24 cellular contexts compared by ENCODE assay signal in the genomic region with DNA sequence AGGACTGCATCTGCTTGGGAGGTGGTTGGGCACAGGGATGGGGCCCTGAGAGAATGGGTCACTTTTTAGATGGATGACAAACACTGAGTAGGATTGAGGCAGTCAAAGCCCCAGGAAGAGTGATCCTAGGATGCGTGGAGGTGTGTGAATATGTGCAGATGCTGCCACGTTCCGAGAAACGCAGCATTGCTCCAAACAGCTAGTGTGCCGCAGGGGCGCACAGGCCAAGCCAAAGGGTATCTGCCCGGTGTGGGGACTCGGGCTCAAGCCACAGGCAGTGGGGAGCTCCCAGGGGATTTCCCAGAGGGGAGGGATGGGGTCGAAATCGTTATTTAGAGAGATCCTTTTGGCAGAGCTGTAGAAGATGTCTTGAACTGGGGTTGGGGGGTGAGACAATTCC.
DNase-seq lines count a peak whose midpoint lies in the region; ATAC-seq and TF ChIP-seq lines count a peak whose summit lies in the region.
"Had no signal": no experiment of that assay in that cellular context is flagged by ENCODE, and none has a peak within 500 bp of the region (broad histone marks: within the 10 kb centered on the region; RNA-seq: fewer than 3 reads in every experiment).

No MANE protein-coding gene starts in this region.

- H3K9me3 ChIP-seq in IMR-90 (ENCODE audit: control insufficient read depth, insufficient read depth, low read length), result no peaks in the 10 kb centered on the region
- H3K9me3 ChIP-seq in endodermal cell (ENCODE audit: control insufficient read depth, low read length), result no peaks in the 10 kb centered on the region
- no peaks in the 10 kb centered on the region for H3K9me3 ChIP-seq in trophoblast cell (ENCODE audit: insufficient read depth, low read depth, low read length)
- H3K9me3 ChIP-seq in HAP-1, result no peaks in the 10 kb centered on the region
- no peaks in the 10 kb centered on the region for H3K9me3 ChIP-seq in stomach
- H3K9me3 ChIP-seq: BLaER1 had no signal

- H2AK9ac ChIP-seq in IMR-90 (replicated peaks; ENCODE audit: low read depth, low read length, poor library complexity), result no peak overlapping the region

- intact Hi-C loops in Calu3 (cut with micrococcal nuclease; ENCODE audit: unreplicated experiment) (no loop called here), IMR-90 (cut with micrococcal nuclease) (no loop called here), stomach (cut with DNase I; ENCODE audit: low total_unique reads) (no loop called here)

- no peak overlapping the region for H3K4me3 ChIP-seq in IMR-90 (ENCODE audit: insufficient read depth, low read depth, low read length)
- H3K4me3 ChIP-seq in endodermal cell (ENCODE audit: low read length), result no peak overlapping the region
- no peak overlapping the region for H3K4me3 ChIP-seq in trophoblast cell (ENCODE audit: low read depth, low read length)
- no peak overlapping the region for H3K4me3 ChIP-seq in H7 (ENCODE audit: insufficient read depth, low read depth, low read length)
- H3K4me3 ChIP-seq in HAP-1, result no peak overlapping the region
- no peak overlapping the region for H3K4me3 ChIP-seq in stomach
- H3K4me3 ChIP-seq: BLaER1, GM12878, GM23248, K562 had no signal

- H3K27ac ChIP-seq in IMR-90 (ENCODE audit: insufficient read depth, low read length), result no peak overlapping the region
- H3K27ac ChIP-seq in endodermal cell (ENCODE audit: low read depth, low read length), result no peak overlapping the region
- H3K27ac ChIP-seq in trophoblast cell (ENCODE audit: low read depth, low read length), result peak overlapping the region; percentile 61
- H3K27ac ChIP-seq in stomach, result no peak overlapping the region
- H3K27ac ChIP-seq: BLaER1, GM23248 had no signal

- no peaks in the 10 kb centered on the region for H3K27me3 Mint-ChIP-seq in Calu3 (ENCODE audit: unreplicated experiment)
- no peaks in the 10 kb centered on the region for H3K27me3 Mint-ChIP-seq in endodermal cell (ENCODE audit: insufficient read depth)
- H3K27me3 Mint-ChIP-seq: CD4-positive, CD25-positive, alpha-beta regulatory T cell had no signal

- no peak overlapping the region for H2AFZ ChIP-seq in IMR-90 (replicated peaks; ENCODE audit: low read length, poor library complexity)
- H2AFZ ChIP-seq in trophoblast cell (ENCODE audit: insufficient read depth, low read length, poor library complexity), result no peak overlapping the region
- H2AFZ ChIP-seq: GM23248 had no signal

- no peak overlapping the region for H2BK15ac ChIP-seq in IMR-90 (ENCODE audit: low read depth, low read length)

- no peak overlapping the region for H4K91ac ChIP-seq in IMR-90 (ENCODE audit: insufficient read depth, low read depth, low read length)
- H4K91ac ChIP-seq in trophoblast cell (ENCODE audit: low read depth, low read length), result peak overlapping the region; percentile 74

- TF ChIP-seq POLR2A in IMR-90 (IDR thresholded peaks at IDR 0.05; ENCODE audit: low read depth, low read length) (no peak), stomach (IDR thresholded peaks at IDR 0.05) (no peak)

- H3K4me3 Mint-ChIP-seq in Calu3 (ENCODE audit: low read depth, unreplicated experiment) (no peak overlapping the region), endodermal cell (no peak overlapping the region)
- H3K4me3 Mint-ChIP-seq: CD4-positive, CD25-positive, alpha-beta regulatory T cell had no signal

- no peak overlapping the region for H4K5ac ChIP-seq in IMR-90 (ENCODE audit: low read depth, low read length)

- H3K4me1 Mint-ChIP-seq in Calu3 (ENCODE audit: low read depth, unreplicated experiment), result no peaks in the 10 kb centered on the region
- no peaks in the 10 kb centered on the region for H3K4me1 Mint-ChIP-seq in endodermal cell

- no peak for ATAC-seq in IMR-90 (ENCODE audit: low read depth)
- ATAC-seq: GM12878, K562, PC-3 had no signal

- dilution Hi-C loops in IMR-90 (cut with HindIII; ENCODE audit: low sequenced_read_pairs, unreplicated experiment), result no loop called here

- no peak for TF ChIP-seq EP300 in stomach (IDR thresholded peaks at IDR 0.05)

- H2BK5ac ChIP-seq in IMR-90 (ENCODE audit: low read depth, low read length, poor library complexity, severe bottlenecking) (no peak overlapping the region), trophoblast cell (ENCODE audit: low read depth, low read length, poor library complexity) (peak overlapping the region; percentile 71)

- WGBS in IMR-90 (ENCODE audit: extremely low coverage in 2 of 2, insufficient read length in 1 of 2), 2 experiments, result 80% methylated on average over 1 of the region's 10 CpGs; no CpG with 5 or more reads in 1 of the 2 experiments
- 96% methylated on average over 10 of the region's 10 CpGs for WGBS in endodermal cell (ENCODE audit: insufficient coverage in 1 of 2, insufficient read length in 1 of 2), 2 experiments
- no CpG with 5 or more reads among the region's 10 CpGs for WGBS in trophoblast cell (ENCODE audit: extremely low coverage, insufficient coverage, insufficient read length)
- 90 to 93% (median 92%) methylated on average over 10 of the region's 10 CpGs for WGBS in stomach, 5 donors

- 0 out of 2 replicates have a peak overlapping the region, but pooled peaks have one; percentile 40 for H2AK5ac ChIP-seq in IMR-90 (ENCODE audit: low read depth, low read length)
- H2AK5ac ChIP-seq in trophoblast cell (ENCODE audit: low read length), result peak overlapping the region; percentile 85

- no peak overlapping the region for H4K8ac ChIP-seq in IMR-90 (ENCODE audit: low read depth in 2 of 2, low read length in 2 of 2)
- peak overlapping the region; percentile 50 for H4K8ac ChIP-seq in trophoblast cell (ENCODE audit: low read depth, low read length)

- DNase-seq in Calu3 (no peak), IMR-90 (no peak), endodermal cell (no peak), trophoblast cell (no peak), H7 (no peak), HAP-1 (ENCODE audit: low spot score in 2 of 2) (no peak), stomach (no peak)
- DNase-seq in stimulated activated CD4-positive, alpha-beta T cell treated with anti-CD3 and anti-CD28 coated beads, Interleukin-4, amount 100 ng/mL, for 4 hours, result no peak
- DNase-seq: 8988T; CD4-positive, CD25-positive, alpha-beta regulatory T cell; COR-L47; GM23248; MV-4-11; NCI-H1105; NCI-H1436 treated with DMSO at 0.1 percent for 48 hours; NCI-H187 treated with DMSO at 0.1 percent for 48 hours; NCI-H2107; NCI-H524; NCI-H748 treated with DMSO at 0.1 percent for 48 hours; Right ventricle myocardium superior had no signal

- H3K9me3 Mint-ChIP-seq in Calu3 (ENCODE audit: low read depth, unreplicated experiment), result no peaks in the 10 kb centered on the region
- H3K9me3 Mint-ChIP-seq in endodermal cell, result no peaks in the 10 kb centered on the region

- H3K9ac ChIP-seq in IMR-90 (ENCODE audit: low read depth, low read length), result no peak overlapping the region
- H3K9ac ChIP-seq in endodermal cell (ENCODE audit: extremely low read depth, low read length, poor library complexity, severe bottlenecking), result no peak overlapping the region
- no peak overlapping the region for H3K9ac ChIP-seq in trophoblast cell (ENCODE audit: low read length)
- H3K9ac ChIP-seq: BLaER1, GM23248 had no signal

- peaks cover 4% of the 10 kb centered on the region for H3K79me2 ChIP-seq in trophoblast cell (ENCODE audit: control insufficient read depth, insufficient read depth, low read length, poor library complexity)

- H2BK20ac ChIP-seq in IMR-90 (ENCODE audit: low read depth, low read length), result no peak overlapping the region

- H3K36me3 ChIP-seq in IMR-90 (ENCODE audit: control insufficient read depth, insufficient read depth, low read length) (no peaks in the 10 kb centered on the region; the same call in 1 of the 2 replicates), endodermal cell (ENCODE audit: control insufficient read depth, insufficient read depth, low read length) (peaks cover 34% of the 10 kb centered on the region), trophoblast cell (ENCODE audit: control insufficient read depth in 1 of 2, insufficient read depth in 2 of 2, low read length in 2 of 2) (peaks cover 4 to 14% of the 10 kb centered on the region in 2 experiments), H7 (replicated peaks; ENCODE audit: control insufficient read depth, insufficient read depth, low read length) (peaks cover 4% of the 10 kb centered on the region), HAP-1 (replicated peaks) (no peaks in the 10 kb centered on the region; the same call in none of the 2 replicates), stomach (peaks cover 12 to 74% (median 67%) of the 10 kb centered on the region in 4 donors)

- no peak overlapping the region for H4K12ac ChIP-seq in trophoblast cell (ENCODE audit: low read depth, low read length)

- no peaks in the 10 kb centered on the region for H4K20me1 ChIP-seq in IMR-90 (ENCODE audit: insufficient read depth, low read length)
- H4K20me1 ChIP-seq: BLaER1 had no signal

- TF ChIP-seq RAD21 in IMR-90 (IDR thresholded peaks at IDR 0.05; ENCODE audit: low read length), result no peak

- peak overlapping the region; percentile 75 for H2BK12ac ChIP-seq in trophoblast cell (ENCODE audit: low read length)

- H2BK120ac ChIP-seq in IMR-90 (ENCODE audit: low read depth, low read length) (no peak overlapping the region), trophoblast cell (ENCODE audit: insufficient read depth, low read length, poor library complexity) (peak overlapping the region; percentile 47)

- H3K36me3 Mint-ChIP-seq in Calu3 (ENCODE audit: insufficient read depth, unreplicated experiment) (peaks cover 65% of the 10 kb centered on the region), endodermal cell (ENCODE audit: low read depth) (peaks cover 56% of the 10 kb centered on the region)
- H3K36me3 Mint-ChIP-seq: CD4-positive, CD25-positive, alpha-beta regulatory T cell had no signal

- H3K4ac ChIP-seq in IMR-90 (ENCODE audit: low read depth, low read length) (no peak overlapping the region; the same call in 1 of the 2 replicates), trophoblast cell (ENCODE audit: low read depth, low read length) (peak overlapping the region; percentile 39)

- no peak overlapping the region for H3K56ac ChIP-seq in IMR-90 (ENCODE audit: extremely low read depth, insufficient read depth, low read length)

- POLR2A ChIA-PET in IMR-90 (lab: Charles Lee; ENCODE audit: unreplicated experiment), result no interaction called here

- H3K27ac Mint-ChIP-seq in Calu3 (ENCODE audit: unreplicated experiment) (peak overlapping the region; percentile 27), endodermal cell (peak overlapping the region; percentile 40)
- H3K27ac Mint-ChIP-seq: CD4-positive, CD25-positive, alpha-beta regulatory T cell had no signal

- H3K4me2 ChIP-seq in IMR-90 (ENCODE audit: low read depth, low read length) (no peak overlapping the region), trophoblast cell (ENCODE audit: low read length) (no peak overlapping the region)
- H3K4me2 ChIP-seq: BLaER1 had no signal

- TF ChIP-seq CTCF in Calu3 (IDR thresholded peaks at IDR 0.05; ENCODE audit: unreplicated experiment) (no peak), IMR-90 (conservative IDR thresholded peaks at IDR 0.05; ENCODE audit: low read depth, low read length) (no peak), endodermal cell (conservative IDR thresholded peaks at IDR 0.05) (no peak), stomach (IDR thresholded peaks at IDR 0.05) (no peak)

- CTCF ChIA-PET in Calu3 (lab: Charles Lee) (no interaction called here), IMR-90 (lab: Yijun Ruan, JAX) (no interaction called here)

- H3K9me1 ChIP-seq in IMR-90 (ENCODE audit: insufficient read depth, low read length), result no peaks in the 10 kb centered on the region

- H3K79me1 ChIP-seq in IMR-90 (ENCODE audit: low read depth in 1 of 2, low read length in 2 of 2), result no peaks in the 10 kb centered on the region
- H3K79me1 ChIP-seq in trophoblast cell (ENCODE audit: low read length), result peaks cover 16% of the 10 kb centered on the region

- no TSS peak for BruUV-seq in Calu3 (replicated peaks; lab: Mats Ljungman, UMichigan)
- BruUV-seq in IMR-90 (replicated peaks; lab: Mats Ljungman, UMichigan), result no TSS peak

- no peaks in the 10 kb centered on the region for H3K4me1 ChIP-seq in IMR-90 (ENCODE audit: control insufficient read depth, insufficient read depth, low read length)
- peaks cover 2% of the 10 kb centered on the region for H3K4me1 ChIP-seq in endodermal cell (ENCODE audit: control insufficient read depth, insufficient read depth, low read length)
- peaks cover 15% of the 10 kb centered on the region in 2 experiments for H3K4me1 ChIP-seq in trophoblast cell (ENCODE audit: control insufficient read depth in 1 of 2, insufficient read depth in 2 of 2, low read length in 2 of 2)
- no peaks in the 10 kb centered on the region for H3K4me1 ChIP-seq in HAP-1
- peaks cover 0 to 7% (median 2%) of the 10 kb centered on the region in 4 donors for H3K4me1 ChIP-seq in stomach
- H3K4me1 ChIP-seq: BLaER1 had no signal

- H3K27me3 ChIP-seq in IMR-90 (ENCODE audit: control insufficient read depth, insufficient read depth, low read length) (no peaks in the 10 kb centered on the region), endodermal cell (ENCODE audit: control insufficient read depth, insufficient read depth, low read length, poor library complexity, severe bottlenecking) (no peaks in the 10 kb centered on the region), trophoblast cell (ENCODE audit: insufficient read depth, low read length) (no peaks in the 10 kb centered on the region), H7 (ENCODE audit: control insufficient read depth, insufficient read depth, low read length) (no peaks in the 10 kb centered on the region), HAP-1 (ENCODE audit: low read depth) (no peaks in the 10 kb centered on the region), stomach (no peaks in the 10 kb centered on the region)
- H3K27me3 ChIP-seq: BLaER1 had no signal

- no peak overlapping the region for H3K14ac ChIP-seq in IMR-90 (replicated peaks; ENCODE audit: low read depth, low read length)
- peak overlapping the region; percentile 74 for H3K14ac ChIP-seq in trophoblast cell (ENCODE audit: low read length)

- no peak overlapping the region for H3K23ac ChIP-seq in IMR-90 (ENCODE audit: low read depth, low read length)
- H3K23ac ChIP-seq in trophoblast cell (ENCODE audit: low read length), result peak overlapping the region; percentile 94

- H3K18ac ChIP-seq in IMR-90 (ENCODE audit: low read depth, low read length) (no peak overlapping the region), trophoblast cell (ENCODE audit: low read length) (peak overlapping the region; percentile 46)

- in situ Hi-C loops in IMR-90 (cut with MboI; ENCODE audit: low sequenced_read_pairs), result no loop called here
- in situ Hi-C loops in HAP-1 (cut with MboI; ENCODE audit: low sequenced_read_pairs), result no loop called here
